In genomic region chr3:51393564-51393963, GRCh38 we compare ENCODE assay signal across 1 cellular context.
TF ChIP-seq lines count a peak whose summit lies in the region.

No MANE protein-coding gene starts in this region.

TF ChIP-seq in K562, 482 proteins besides CTCF, POLR2A, EP300 and RAD21 (continued from another document):
- TF ChIP-seq PHF20 (IDR thresholded peaks at IDR 0.05; ENCODE audit: partially characterized antibody), result no peak
- no peak for TF ChIP-seq GTF2E2 (tag; IDR thresholded peaks at IDR 0.05)
- no peak for TF ChIP-seq ATF6 (CRISPR knock-in tag; IDR thresholded peaks at IDR 0.05)
- TF ChIP-seq RAD51 (IDR thresholded peaks at IDR 0.05; ENCODE audit: borderline replicate concordance, low read depth), result no peak
- TF ChIP-seq RBFOX2 (IDR thresholded peaks at IDR 0.05; ENCODE audit: low read depth, low read length), result peak; percentile 46
- no peak for TF ChIP-seq RUNX1 (IDR thresholded peaks at IDR 0.05; ENCODE audit: low read depth)
- no peak for TF ChIP-seq ZNF584 (CRISPR knock-in tag; IDR thresholded peaks at IDR 0.05; ENCODE audit: low read depth)
- no peak for TF ChIP-seq POLR3G (IDR thresholded peaks at IDR 0.05; ENCODE audit: extremely low read depth, insufficient read length, insufficient replicate concordance)
- peak; percentile 61 for TF ChIP-seq POLR2G (IDR thresholded peaks at IDR 0.05; ENCODE audit: low read depth, low read length)
